26 cellular contexts compared by ENCODE assay signal in the genomic region with DNA sequence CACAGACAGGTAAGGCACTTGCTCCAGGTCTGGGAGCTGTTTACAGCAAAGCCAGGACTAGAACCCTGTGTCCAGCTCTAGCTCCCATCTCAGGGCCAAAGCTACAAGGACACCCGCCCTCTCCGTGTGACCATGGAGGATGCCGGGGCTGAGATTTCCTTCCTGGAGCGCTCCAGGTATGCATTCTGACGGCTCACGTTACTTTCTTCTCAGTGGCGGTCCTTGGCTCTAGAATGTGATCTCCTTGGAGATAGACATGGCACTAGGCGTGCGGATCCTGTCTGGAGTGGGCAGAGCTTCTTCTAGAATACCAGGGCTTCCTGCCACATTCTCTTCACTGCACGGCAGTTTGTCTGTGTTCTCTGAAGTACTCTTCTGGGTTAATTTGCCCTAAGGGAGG.
"Had no signal": no experiment of that assay in that cellular context is flagged by ENCODE, and none has a peak within 500 bp of the region (broad histone marks: within the 10 kb centered on the region; RNA-seq: fewer than 3 reads in every experiment).

No MANE protein-coding gene starts in this region.

- DNase-seq: central memory CD4-positive, alpha-beta T cell; effector CD8-positive, alpha-beta T cell; foreskin keratinocyte; heart left ventricle; kidney glomerular epithelial cell; left colon; mesenchymal stem cell; naive thymus-derived CD8-positive, alpha-beta T cell; stimulated activated CD4-positive, alpha-beta T cell treated with anti-CD3 and anti-CD28 coated beads, Interleukin-12 subunit alpha, Interleukin-12 subunit beta, amount 100 ng/mL, for 4 hours; stimulated activated CD4-positive, alpha-beta T cell treated with anti-CD3 and anti-CD28 coated beads, Interleukin-1b, Interleukin-23, amount 100 ng/mL, for 48 hours; stimulated activated CD4-positive, alpha-beta T cell treated with anti-CD3 and anti-CD28 coated beads, Interleukin-4, amount 100 ng/mL, for 1 hour; stimulated activated CD8-positive, alpha-beta memory T cell treated with anti-CD3 and anti-CD28 coated beads, Interleukin-4, amount 100 ng/mL, for 48 hours; stimulated activated naive CD4-positive, alpha-beta T cell treated with Interleukin-2 at 50 U/mL for 16 hours; stomach; thyroid gland; upper lobe of left lung; uterus had no signal

- H3K27ac ChIP-seq: esophagus muscularis mucosa, foreskin keratinocyte, gastroesophageal sphincter, heart left ventricle, hepatocyte, neutrophil, prostate gland, right atrium auricular region, stomach, thyroid gland, upper lobe of left lung, uterus had no signal

- H3K4me3 Mint-ChIP-seq: dendritic cell treated with granulocyte-macrophage colony-stimulating factor and Interleukin-4, amounts not matched to agents 40 ng/mL and 50 ng/mL, for 4 days; naive thymus-derived CD8-positive, alpha-beta T cell had no signal

- H3K36me3 ChIP-seq: esophagus muscularis mucosa, gastroesophageal sphincter, heart left ventricle, neutrophil, prostate gland, right atrium auricular region, stomach, thyroid gland, upper lobe of left lung, uterus had no signal

- H3K9me3 ChIP-seq: esophagus muscularis mucosa, gastroesophageal sphincter, heart left ventricle, neutrophil, prostate gland, right atrium auricular region, stomach, thyroid gland, upper lobe of left lung, uterus had no signal

- H3K4me3 ChIP-seq: esophagus muscularis mucosa, gastroesophageal sphincter, heart left ventricle, hepatocyte, prostate gland, right atrium auricular region, smooth muscle cell, stomach, thyroid gland, upper lobe of left lung, uterus had no signal

- H3K27me3 ChIP-seq: foreskin keratinocyte, hepatocyte, right atrium auricular region, thyroid gland, upper lobe of left lung, uterus had no signal

- H3K27ac Mint-ChIP-seq: dendritic cell treated with granulocyte-macrophage colony-stimulating factor and Interleukin-4, amounts not matched to agents 40 ng/mL and 50 ng/mL, for 4 days had no signal

- H3K4me1 ChIP-seq: prostate gland had no signal

- ATAC-seq: foreskin keratinocyte; gastroesophageal sphincter; heart left ventricle; left colon; naive thymus-derived CD8-positive, alpha-beta T cell; sciatic nerve had no signal

- H3K9me3 Mint-ChIP-seq: dendritic cell treated with granulocyte-macrophage colony-stimulating factor and Interleukin-4, amounts not matched to agents 40 ng/mL and 50 ng/mL, for 4 days; naive thymus-derived CD8-positive, alpha-beta T cell had no signal

- H3K36me3 Mint-ChIP-seq: naive thymus-derived CD8-positive, alpha-beta T cell had no signal
